ENCODE assay signal across 1 cellular context in the genomic region with DNA sequence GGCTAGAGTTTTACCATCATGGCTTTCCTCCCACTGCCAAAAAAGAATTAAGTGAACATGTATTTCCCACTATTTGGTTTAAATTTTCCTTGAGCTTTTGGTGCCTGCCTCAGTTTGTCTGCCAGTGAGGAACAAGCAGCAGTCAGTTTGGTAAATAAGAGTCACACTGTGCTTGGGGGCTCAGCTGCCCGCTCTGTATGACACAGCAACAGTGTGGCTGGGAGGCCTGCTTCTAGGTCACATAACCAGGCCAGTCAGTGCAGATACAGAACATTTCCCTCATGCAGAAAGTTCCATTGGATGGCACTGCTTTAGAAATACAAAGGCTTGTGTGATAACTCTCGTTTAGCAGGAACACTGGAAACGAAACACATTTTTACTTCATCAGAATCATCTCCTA.
TF ChIP-seq lines count a peak whose summit lies in the region.

No MANE protein-coding gene starts in this region.

TF ChIP-seq in IMR-90, 13 proteins besides CTCF, POLR2A, EP300 and RAD21:
- no peak for TF ChIP-seq RCOR1 (IDR thresholded peaks at IDR 0.05; ENCODE audit: insufficient replicate concordance, low read length)
- no peak for TF ChIP-seq CEBPB (IDR thresholded peaks at IDR 0.05; ENCODE audit: low read depth, low read length)
- TF ChIP-seq, protein P1, sequence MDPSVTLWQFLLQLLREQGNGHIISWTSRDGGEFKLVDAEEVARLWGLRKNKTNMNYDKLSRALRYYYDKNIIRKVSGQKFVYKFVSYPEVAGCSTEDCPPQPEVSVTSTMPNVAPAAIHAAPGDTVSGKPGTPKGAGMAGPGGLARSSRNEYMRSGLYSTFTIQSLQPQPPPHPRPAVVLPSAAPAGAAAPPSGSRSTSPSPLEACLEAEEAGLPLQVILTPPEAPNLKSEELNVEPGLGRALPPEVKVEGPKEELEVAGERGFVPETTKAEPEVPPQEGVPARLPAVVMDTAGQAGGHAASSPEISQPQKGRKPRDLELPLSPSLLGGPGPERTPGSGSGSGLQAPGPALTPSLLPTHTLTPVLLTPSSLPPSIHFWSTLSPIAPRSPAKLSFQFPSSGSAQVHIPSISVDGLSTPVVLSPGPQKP (IDR thresholded peaks at IDR 0.05; ENCODE audit: borderline replicate concordance, low read depth, low read length) = no peak
- no peak for TF ChIP-seq CHD1 (IDR thresholded peaks at IDR 0.05; ENCODE audit: low read depth, low read length)
- TF ChIP-seq RFX5 (IDR thresholded peaks at IDR 0.05; ENCODE audit: low read depth, low read length) = no peak
- TF ChIP-seq BHLHE40 (IDR thresholded peaks at IDR 0.05; ENCODE audit: low read depth, low read length) = no peak
- TF ChIP-seq MAZ (IDR thresholded peaks at IDR 0.05; ENCODE audit: borderline replicate concordance, low read depth, low read length) = no peak
- TF ChIP-seq, protein P2, sequence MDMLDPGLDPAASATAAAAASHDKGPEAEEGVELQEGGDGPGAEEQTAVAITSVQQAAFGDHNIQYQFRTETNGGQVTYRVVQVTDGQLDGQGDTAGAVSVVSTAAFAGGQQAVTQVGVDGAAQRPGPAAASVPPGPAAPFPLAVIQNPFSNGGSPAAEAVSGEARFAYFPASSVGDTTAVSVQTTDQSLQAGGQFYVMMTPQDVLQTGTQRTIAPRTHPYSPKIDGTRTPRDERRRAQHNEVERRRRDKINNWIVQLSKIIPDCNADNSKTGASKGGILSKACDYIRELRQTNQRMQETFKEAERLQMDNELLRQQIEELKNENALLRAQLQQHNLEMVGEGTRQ (IDR thresholded peaks at IDR 0.05; ENCODE audit: low read depth, low read length) = no peak
- no peak for TF ChIP-seq MAFK (IDR thresholded peaks at IDR 0.05; ENCODE audit: low read depth, low read length)
- no peak for TF ChIP-seq FOS (IDR thresholded peaks at IDR 0.05; ENCODE audit: low read depth, low read length)
- no peak for TF ChIP-seq SMC3 (IDR thresholded peaks at IDR 0.05; ENCODE audit: low read depth, low read length)
- TF ChIP-seq MXI1 (IDR thresholded peaks at IDR 0.05; ENCODE audit: borderline replicate concordance, low read depth, low read length) = no peak
- TF ChIP-seq NFE2L2 (IDR thresholded peaks at IDR 0.05; ENCODE audit: low read depth, low read length) = no peak
